In the genomic region with DNA sequence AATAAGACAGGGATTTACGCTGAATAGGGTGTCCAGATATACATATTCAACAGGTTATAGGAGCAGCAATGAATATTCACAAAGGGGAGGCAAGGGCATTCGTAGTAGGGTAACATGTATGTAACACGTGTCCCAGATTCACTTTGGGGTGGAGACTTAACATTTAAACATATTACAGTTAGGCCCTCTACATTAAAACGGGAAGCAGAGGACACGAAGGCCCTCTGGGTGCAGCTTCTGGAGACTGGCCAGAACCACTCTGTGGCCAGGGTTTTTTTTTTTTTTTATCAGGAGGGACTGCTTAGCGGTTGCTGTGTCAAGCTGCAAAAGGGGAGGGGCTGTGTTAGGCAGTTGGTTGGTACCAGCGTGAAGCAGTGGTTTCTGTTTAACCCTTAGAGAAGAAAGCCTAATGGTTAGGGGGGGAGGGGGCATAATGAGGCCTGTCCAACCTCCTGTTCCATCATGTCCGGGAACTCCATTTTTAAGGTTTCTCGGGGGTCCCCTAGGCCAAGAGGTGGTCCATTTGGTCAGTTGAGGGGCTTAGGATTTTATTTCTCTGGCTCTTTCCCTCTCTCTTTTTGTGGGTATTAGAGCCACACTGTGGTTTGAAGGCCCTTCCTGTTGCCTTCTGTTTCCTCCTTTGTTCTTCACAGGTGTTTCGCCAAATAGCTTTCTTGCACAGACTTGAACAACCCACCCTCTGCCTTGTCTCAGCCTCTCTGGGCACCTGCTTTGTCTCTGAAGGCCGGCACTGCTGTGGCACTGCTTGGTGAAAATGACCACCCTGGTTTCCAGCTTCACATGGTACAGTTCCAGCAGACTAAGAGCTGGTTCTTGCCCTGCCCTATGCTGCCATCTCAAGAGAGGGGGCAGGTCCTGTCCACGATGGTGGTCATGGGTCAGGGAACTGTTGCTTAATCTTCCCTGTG, we compare ENCODE assay signal across 8 cellular contexts. TPM values are rescaled to one million over a fixed set of nuclear protein-coding genes. Genes with fewer than 3 reads are reported as not detected.
DNase-seq lines count a peak whose midpoint lies in the region; ATAC-seq and TF ChIP-seq lines count a peak whose summit lies in the region.

No MANE protein-coding gene starts in this region.

- H3K4me1 ChIP-seq in KMS-11 (ENCODE audit: low read depth, poor library complexity, severe bottlenecking) (peaks cover 56% of the 10 kb centered on the region), testis (peaks cover 26% of the 10 kb centered on the region)

- no peaks in the 10 kb centered on the region for H3K36me3 ChIP-seq in KMS-11 (ENCODE audit: insufficient read depth)
- no peaks in the 10 kb centered on the region for H3K36me3 ChIP-seq in testis (ENCODE audit: low read depth, missing control alignments)

- TF ChIP-seq POLR2A in testis (IDR thresholded peaks at IDR 0.05), result no peak

- H3K4me3 Mint-ChIP-seq in activated T-cell treated with anti-CD3 and anti-CD28 coated beads, Interleukin-2, amount 50 U/mL, for 24 hours, result peak overlapping the region; percentile 26

- no peaks in the 10 kb centered on the region for H3K27me3 Mint-ChIP-seq in activated T-cell treated with anti-CD3 and anti-CD28 coated beads, Interleukin-2, amount 50 U/mL, for 24 hours

- peak overlapping the region; percentile 88 for H3K4me2 ChIP-seq in KMS-11

- H3K4me1 Mint-ChIP-seq in activated T-cell treated with anti-CD3 and anti-CD28 coated beads, Interleukin-2, amount 50 U/mL, for 24 hours (ENCODE audit: low read depth), result peaks cover 53% of the 10 kb centered on the region

- no peak for TF ChIP-seq CTCF in KMS-11 (conservative IDR thresholded peaks at IDR 0.05; ENCODE audit: low read depth, low read length)
- no peak for TF ChIP-seq CTCF in testis (IDR thresholded peaks at IDR 0.05)

- H3K27ac Mint-ChIP-seq in activated T-cell treated with anti-CD3 and anti-CD28 coated beads, Interleukin-2, amount 50 U/mL, for 24 hours, result peak overlapping the region; percentile 77

- H3K79me2 ChIP-seq in KMS-11 (ENCODE audit: insufficient read depth, low read depth), result no peaks in the 10 kb centered on the region

- H3K9me3 ChIP-seq in testis, result no peaks in the 10 kb centered on the region

- H3K9ac ChIP-seq in KMS-11, result no peak overlapping the region

- H3K27me3 ChIP-seq in KMS-11 (ENCODE audit: insufficient read depth, low read depth), result peaks cover 9% of the 10 kb centered on the region; the same call in 1 of the 2 replicates
- H3K27me3 ChIP-seq in testis, result no peaks in the 10 kb centered on the region

- H3K4me3 ChIP-seq in KMS-11 (IDR thresholded peaks at IDR 0.05; ENCODE audit: insufficient read depth, low read depth, low read length) (no peak overlapping the region), testis (no peak overlapping the region)

- H4K20me1 ChIP-seq in KMS-11 (ENCODE audit: insufficient read depth), result no peaks in the 10 kb centered on the region

- DNase-seq in activated T-cell treated with anti-CD3 and anti-CD28 coated beads, Interleukin-2, amount 50 U/mL, for 24 hours, result no peak
- no peak for DNase-seq in activated T-cell treated with anti-CD3 and anti-CD28 coated beads, Interleukin-2, amount 50 U/mL, for 1 hour
- DNase-seq in UCSD-AML1 (lab: John Stamatoyannopoulos, UW; ENCODE audit: unreplicated experiment), result peak; percentile 73
- DNase-seq in hepatic stellate cell (ENCODE audit: low spot score), result peak; percentile 54
- peak; percentile 76 for DNase-seq in testis
- DNase-seq in OCI-M2 (lab: John Stamatoyannopoulos, UW; ENCODE audit: unreplicated experiment), result no peak

- peak; percentile 44 for ATAC-seq in GM21717 (IDR thresholded peaks at IDR 0.05; ENCODE audit: unreplicated experiment)

- peak overlapping the region; percentile 3; the same call in 1 of the 2 replicates for H2AFZ ChIP-seq in KMS-11 (ENCODE audit: low read depth)

- peaks cover 3% of the 10 kb centered on the region for H3K9me3 Mint-ChIP-seq in activated T-cell treated with anti-CD3 and anti-CD28 coated beads, Interleukin-2, amount 50 U/mL, for 24 hours

- intact Hi-C loops in testis (cut with DNase I; ENCODE audit: low total_unique reads), result no loop called here

- H3K36me3 Mint-ChIP-seq in activated T-cell treated with anti-CD3 and anti-CD28 coated beads, Interleukin-2, amount 50 U/mL, for 24 hours (ENCODE audit: low read depth), result no peaks in the 10 kb centered on the region

- 49 to 51% methylated on average over 12 of the region's 12 CpGs for WGBS in testis, 2 donors

- H3K27ac ChIP-seq in KMS-11 (peak overlapping the region; percentile 27; the same call in 1 of the 2 replicates), testis (peak overlapping the region; percentile 31 to 32)

RNA-seq across cellular contexts. Expression of a gene that starts 26.4 kb away (rescaled TPM):
- 1 to 10 TPM in 1 of 2 donors, under 1 TPM in 1; 0.55 to 1.8 TPM for total RNA-seq in testis
- 2.2 TPM for polyA plus RNA-seq in testis (ENCODE audit: insufficient read depth, low read depth, low replicate concordance)

Comparison
In these comparisons a context has a peak if more than half of its experiments do, and no peak if none do; other contexts are left out.
1. DNase-seq: peak in UCSD-AML1 (single experiment), hepatic stellate cell (single experiment) and testis (single experiment); none in activated T-cell treated with anti-CD3 and anti-CD28 coated beads, Interleukin-2, amount 50 U/mL, for 24 hours (single experiment), activated T-cell treated with anti-CD3 and anti-CD28 coated beads, Interleukin-2, amount 50 U/mL, for 1 hour (single experiment) and OCI-M2 (single experiment).